In the genomic region with DNA sequence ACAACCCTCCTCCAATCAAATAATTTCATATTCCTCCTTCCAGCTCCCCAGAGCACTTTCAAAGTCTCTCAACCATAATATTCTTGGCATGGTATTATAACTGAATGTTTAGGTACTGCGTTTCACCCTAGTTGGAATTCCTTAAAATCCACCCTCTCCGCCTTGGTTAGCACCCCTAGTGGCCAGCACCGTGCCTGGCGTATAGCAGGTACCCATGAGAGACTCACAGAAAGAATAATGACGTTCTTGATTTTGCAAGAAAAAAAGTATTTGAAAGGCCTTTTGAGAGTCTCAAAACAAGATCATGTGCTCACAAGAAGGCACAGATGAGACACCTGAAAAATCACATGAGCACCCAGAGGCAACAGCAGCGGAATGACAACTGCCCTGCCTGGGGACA, we compare ENCODE assay signal across 1 cellular context.
TF ChIP-seq lines count a peak whose summit lies in the region.

No MANE protein-coding gene starts in this region.

TF ChIP-seq in H1, 55 proteins besides CTCF, POLR2A, EP300 and RAD21 (continued from another document):
- no peak for TF ChIP-seq NANOG (IDR thresholded peaks at IDR 0.05; ENCODE audit: insufficient read depth, low read depth, low read length, poor library complexity, severe bottlenecking)
- TF ChIP-seq EZH2 (IDR thresholded peaks at IDR 0.05; ENCODE audit: low read depth, low read length, severe bottlenecking): no peak
- no peak for TF ChIP-seq FOSL1 (IDR thresholded peaks at IDR 0.05; ENCODE audit: insufficient read depth, low read depth, low read length)
- TF ChIP-seq ASH2L (IDR thresholded peaks at IDR 0.05; ENCODE audit: low read length): no peak
- no peak for TF ChIP-seq SP2 (IDR thresholded peaks at IDR 0.05; ENCODE audit: low read length)
- TF ChIP-seq GTF2F1 (IDR thresholded peaks at IDR 0.05; ENCODE audit: borderline replicate concordance, low read depth, low read length): no peak
- TF ChIP-seq CEBPB (IDR thresholded peaks at IDR 0.05; ENCODE audit: low read depth, low read length): no peak
- TF ChIP-seq SIN3A (conservative IDR thresholded peaks at IDR 0.05 in 1 of 2, IDR thresholded peaks at IDR 0.05 in 1 of 2; ENCODE audit: low read depth in 1 of 2, low read length in 2 of 2): no peak
- TF ChIP-seq, protein P1, sequence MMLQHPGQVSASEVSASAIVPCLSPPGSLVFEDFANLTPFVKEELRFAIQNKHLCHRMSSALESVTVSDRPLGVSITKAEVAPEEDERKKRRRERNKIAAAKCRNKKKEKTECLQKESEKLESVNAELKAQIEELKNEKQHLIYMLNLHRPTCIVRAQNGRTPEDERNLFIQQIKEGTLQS (IDR thresholded peaks at IDR 0.05; ENCODE audit: insufficient read depth, low read depth, low read length): no peak
- TF ChIP-seq RBBP5 (IDR thresholded peaks at IDR 0.05; ENCODE audit: borderline replicate concordance, low read depth, low read length): no peak
- no peak for TF ChIP-seq RFX5 (IDR thresholded peaks at IDR 0.05; ENCODE audit: borderline replicate concordance, low read depth, low read length)
- TF ChIP-seq, protein P2, sequence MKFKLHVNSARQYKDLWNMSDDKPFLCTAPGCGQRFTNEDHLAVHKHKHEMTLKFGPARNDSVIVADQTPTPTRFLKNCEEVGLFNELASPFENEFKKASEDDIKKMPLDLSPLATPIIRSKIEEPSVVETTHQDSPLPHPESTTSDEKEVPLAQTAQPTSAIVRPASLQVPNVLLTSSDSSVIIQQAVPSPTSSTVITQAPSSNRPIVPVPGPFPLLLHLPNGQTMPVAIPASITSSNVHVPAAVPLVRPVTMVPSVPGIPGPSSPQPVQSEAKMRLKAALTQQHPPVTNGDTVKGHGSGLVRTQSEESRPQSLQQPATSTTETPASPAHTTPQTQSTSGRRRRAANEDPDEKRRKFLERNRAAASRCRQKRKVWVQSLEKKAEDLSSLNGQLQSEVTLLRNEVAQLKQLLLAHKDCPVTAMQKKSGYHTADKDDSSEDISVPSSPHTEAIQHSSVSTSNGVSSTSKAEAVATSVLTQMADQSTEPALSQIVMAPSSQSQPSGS (IDR thresholded peaks at IDR 0.05; ENCODE audit: low read length): no peak
- TF ChIP-seq ZNF274 (IDR thresholded peaks at IDR 0.05; ENCODE audit: borderline replicate concordance, extremely low read depth, low read length): no peak
- no peak for TF ChIP-seq SIX5 (IDR thresholded peaks at IDR 0.05; ENCODE audit: low read depth, low read length)
- TF ChIP-seq SP4 (IDR thresholded peaks at IDR 0.05; ENCODE audit: low read length): no peak
- no peak for TF ChIP-seq BRCA1 (IDR thresholded peaks at IDR 0.05; ENCODE audit: low read depth, low read length)
- TF ChIP-seq SAP30 (IDR thresholded peaks at IDR 0.05; ENCODE audit: insufficient read depth, insufficient replicate concordance, low read length): no peak
